In the genomic region with DNA sequence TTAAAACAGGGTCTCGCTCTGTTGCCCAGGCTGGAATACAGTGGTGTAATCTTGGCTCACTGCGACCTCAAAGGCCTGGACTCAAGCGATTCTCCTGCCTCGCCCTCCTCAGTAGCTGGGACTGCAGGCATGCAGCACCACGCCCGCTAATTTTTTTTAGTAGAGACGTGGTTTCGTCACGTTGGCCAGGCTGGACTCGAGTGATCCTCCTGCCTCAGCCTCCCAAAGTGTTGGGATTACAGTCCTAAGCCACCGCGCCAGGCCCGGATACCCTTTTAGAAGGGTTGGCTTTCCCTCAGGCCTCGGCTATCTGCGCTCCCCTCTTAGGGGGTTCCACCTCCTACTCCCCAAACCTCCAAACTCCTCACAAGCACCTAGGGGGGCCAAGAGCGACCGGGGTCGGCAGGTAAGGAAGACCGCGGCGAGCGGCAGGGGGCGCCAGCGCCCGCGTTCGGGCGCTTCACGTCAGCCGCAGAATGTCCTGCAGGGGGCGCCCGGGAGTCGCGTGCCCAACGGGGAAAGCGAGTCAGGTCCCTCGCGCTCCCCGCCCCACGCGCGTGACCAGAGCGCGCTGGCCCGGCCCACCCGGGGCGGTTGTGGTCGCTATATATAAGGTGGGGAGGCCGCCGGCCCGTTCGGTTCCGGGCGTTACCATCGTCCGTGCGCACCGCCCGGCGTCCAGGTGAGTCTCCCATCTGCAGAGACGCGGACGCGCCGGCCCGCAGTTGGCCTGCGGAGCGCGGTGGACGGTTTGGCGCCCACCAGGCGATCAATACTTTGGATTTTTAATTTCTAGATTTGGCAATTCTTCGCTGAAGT, we compare ENCODE assay signal across 7 cellular contexts. TPM values are rescaled to one million over a fixed set of nuclear protein-coding genes. Genes with fewer than 3 reads are reported as not detected.
A peak's percentile ranks its signal among the peaks of the same experiment; 100 is the strongest.
DNase-seq lines count a peak whose midpoint lies in the region; ATAC-seq and TF ChIP-seq lines count a peak whose summit lies in the region.

No MANE protein-coding gene starts in this region.

- POLR2A ChIA-PET in activated naive CD8-positive, alpha-beta T cell treated with anti-CD3 and anti-CD28 coated beads, Interleukin-2, amount 10 ng/mL, durations not matched to agents 7 days and 5 days (lab: Charles Lee): interaction anchor here (1.1 to 2.0 kb wide), 3 partner anchors 27 to 157 kb away, joined by 4 to 6 read pairs (median 4); a partner anchor contains a TSS

- H3K4me1 ChIP-seq in SJSA1 (replicated peaks) (peaks cover 7% of the 10 kb centered on the region), left ventricle myocardium inferior (peaks cover 7% of the 10 kb centered on the region), psoas muscle (no peaks in the 10 kb centered on the region), uterus (no peaks in the 10 kb centered on the region)

- intact Hi-C loops in left ventricle myocardium inferior (cut with micrococcal nuclease): loop anchor here (2.0 kb wide), 1 partner anchor 27 kb away; no protein-coding TSS in a partner anchor
- intact Hi-C loops in psoas muscle (cut with DNase I): no loop called here
- intact Hi-C loops in uterus (cut with DNase I; ENCODE audit: low total_unique reads): no loop called here

- TF ChIP-seq POLR2A in uterus (IDR thresholded peaks at IDR 0.05): no peak

- ATAC-seq in GM18520 (IDR thresholded peaks at IDR 0.05; ENCODE audit: unreplicated experiment): peak; percentile 69
- peak; percentile 80 for ATAC-seq in HG03175 (IDR thresholded peaks at IDR 0.05; ENCODE audit: unreplicated experiment)
- ATAC-seq in activated naive CD8-positive, alpha-beta T cell treated with anti-CD3 and anti-CD28 coated beads, Interleukin-2, amount 10 ng/mL, durations not matched to agents 7 days and 5 days (ENCODE audit: low read depth): peak; percentile 92
- peak; percentile 30 to 74 (median 54) for ATAC-seq in psoas muscle

- H3K27me3 Mint-ChIP-seq in activated naive CD8-positive, alpha-beta T cell treated with anti-CD3 and anti-CD28 coated beads, Interleukin-2, amount 10 ng/mL, durations not matched to agents 7 days and 5 days: peaks cover 30% of the 10 kb centered on the region

- H3K4me3 ChIP-seq in SJSA1 (peak overlapping the region; percentile 26), left ventricle myocardium inferior (peak overlapping the region; percentile 58), psoas muscle (peak overlapping the region; percentile 58), uterus (peak overlapping the region in 1 of 2 donors; percentile 22)

- H3K9me3 ChIP-seq in SJSA1 (replicated peaks): no peaks in the 10 kb centered on the region
- no peaks in the 10 kb centered on the region for H3K9me3 ChIP-seq in left ventricle myocardium inferior (replicated peaks)
- H3K9me3 ChIP-seq in psoas muscle: no peaks in the 10 kb centered on the region
- H3K9me3 ChIP-seq in uterus: no peaks in the 10 kb centered on the region

- peak; percentile 96 for TF ChIP-seq CTCF in left ventricle myocardium inferior (IDR thresholded peaks at IDR 0.05; ENCODE audit: borderline replicate concordance)
- peak; percentile 85 for TF ChIP-seq CTCF in psoas muscle (IDR thresholded peaks at IDR 0.05)
- TF ChIP-seq CTCF in uterus (IDR thresholded peaks at IDR 0.05): peak; percentile 59 to 89 (median 70)

- H3K27ac Mint-ChIP-seq in activated naive CD8-positive, alpha-beta T cell treated with anti-CD3 and anti-CD28 coated beads, Interleukin-2, amount 10 ng/mL, durations not matched to agents 7 days and 5 days: no peak overlapping the region

- WGBS in psoas muscle, 3 donors: 15 to 16% (median 16%) methylated on average over 71 to 73 of the region's 73 CpGs

- H3K27me3 ChIP-seq in SJSA1 (replicated peaks): no peaks in the 10 kb centered on the region
- H3K27me3 ChIP-seq in left ventricle myocardium inferior (ENCODE audit: low read depth): peaks cover 9% of the 10 kb centered on the region
- H3K27me3 ChIP-seq in psoas muscle (ENCODE audit: insufficient read depth in 3 of 3, low read length in 2 of 3): no peaks in the 10 kb centered on the region
- no peaks in the 10 kb centered on the region for H3K27me3 ChIP-seq in uterus

- peak overlapping the region; percentile 70 for H3K4me3 Mint-ChIP-seq in activated naive CD8-positive, alpha-beta T cell treated with anti-CD3 and anti-CD28 coated beads, Interleukin-2, amount 10 ng/mL, durations not matched to agents 7 days and 5 days

- DNase-seq in SJSA1 (ENCODE audit: low read depth in 1 of 2, low spot score in 2 of 2): peak; percentile 67 to 72
- peak; percentile 95 for DNase-seq in activated naive CD8-positive, alpha-beta T cell treated with anti-CD3 and anti-CD28 coated beads, Interleukin-2, amount 10 ng/mL, durations not matched to agents 7 days and 5 days
- peak; percentile 57 for DNase-seq in left ventricle myocardium inferior
- peak; percentile 71 to 80 for DNase-seq in psoas muscle
- peak; percentile 39 to 54 for DNase-seq in uterus

- no peak overlapping the region for H3K27ac ChIP-seq in SJSA1
- H3K27ac ChIP-seq in left ventricle myocardium inferior (replicated peaks): no peak overlapping the region
- H3K27ac ChIP-seq in psoas muscle: no peak overlapping the region
- no peak overlapping the region for H3K27ac ChIP-seq in uterus

- H3K36me3 Mint-ChIP-seq in activated naive CD8-positive, alpha-beta T cell treated with anti-CD3 and anti-CD28 coated beads, Interleukin-2, amount 10 ng/mL, durations not matched to agents 7 days and 5 days: no peaks in the 10 kb centered on the region

- no peaks in the 10 kb centered on the region for H3K9me3 Mint-ChIP-seq in activated naive CD8-positive, alpha-beta T cell treated with anti-CD3 and anti-CD28 coated beads, Interleukin-2, amount 10 ng/mL, durations not matched to agents 7 days and 5 days

- peaks cover 2% of the 10 kb centered on the region for H3K4me1 Mint-ChIP-seq in activated naive CD8-positive, alpha-beta T cell treated with anti-CD3 and anti-CD28 coated beads, Interleukin-2, amount 10 ng/mL, durations not matched to agents 7 days and 5 days

- H3K36me3 ChIP-seq in SJSA1 (no peaks in the 10 kb centered on the region), left ventricle myocardium inferior (no peaks in the 10 kb centered on the region), psoas muscle (ENCODE audit: insufficient read depth in 1 of 2, low read depth in 1 of 2) (no peaks in the 10 kb centered on the region), uterus (no peaks in the 10 kb centered on the region)

RNA-seq across cellular contexts. Expression of a gene that starts 51.8 kb away (rescaled TPM):
- total RNA-seq in SJSA1 (2014; rRNA removed; shearing (Covaris generic)): not detected in 2 replicates
- total RNA-seq in activated naive CD8-positive, alpha-beta T cell treated with anti-CD3 and anti-CD28 coated beads, Interleukin-2, amount 10 ng/mL, durations not matched to agents 7 days and 5 days: 1 to 10 TPM; 2.9 to 3.5 TPM
- total RNA-seq in left ventricle myocardium inferior (9.3 TPM), psoas muscle (10 to 100 TPM; 20.8 to 41.3 (median 26.2) TPM), uterus (10 to 100 TPM; 19.2 to 27.1 (median 23.6) TPM)
- polyA plus RNA-seq in psoas muscle: 10 to 100 TPM; 13.1 to 21.4 (median 16.5) TPM
